8 cellular contexts compared by ENCODE assay signal in the genomic region with DNA sequence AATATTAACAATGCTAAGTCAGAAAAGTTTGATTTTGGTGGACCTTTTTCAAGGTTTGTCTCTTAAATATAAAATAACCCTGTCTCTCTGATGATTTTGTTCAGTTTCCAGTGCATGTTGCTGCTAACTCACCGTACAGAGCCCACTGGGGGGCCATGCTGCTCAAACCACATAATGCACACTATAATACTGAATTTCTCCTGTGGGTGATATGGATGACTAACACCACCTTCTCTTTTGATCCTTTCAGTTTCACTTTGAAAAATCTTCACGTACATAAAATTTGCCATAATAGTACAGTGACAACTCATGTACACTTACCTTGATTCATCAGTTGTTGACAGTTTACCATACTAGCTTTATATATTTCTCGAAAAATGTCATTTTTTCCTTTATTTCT.
DNase-seq lines count a peak whose midpoint lies in the region; ATAC-seq and TF ChIP-seq lines count a peak whose summit lies in the region.
"Had no signal": no experiment of that assay in that cellular context is flagged by ENCODE, and none has a peak within 500 bp of the region (broad histone marks: within the 10 kb centered on the region; RNA-seq: fewer than 3 reads in every experiment).

No MANE protein-coding gene starts in this region.

- POLR2A ChIA-PET in activated CD8-positive, alpha-beta T cell treated with anti-CD3 and anti-CD28 coated beads for 36 hours (lab: Charles Lee), result no interaction called here

- H3K27me3 Mint-ChIP-seq in activated CD8-positive, alpha-beta T cell treated with anti-CD3 and anti-CD28 coated beads for 36 hours, result no peaks in the 10 kb centered on the region

- H3K36me3 Mint-ChIP-seq in activated CD8-positive, alpha-beta T cell treated with anti-CD3 and anti-CD28 coated beads for 36 hours (ENCODE audit: low read depth), result no peaks in the 10 kb centered on the region

- intact Hi-C loops in activated CD8-positive, alpha-beta T cell treated with anti-CD3 and anti-CD28 coated beads for 36 hours (cut with micrococcal nuclease), result no loop called here
- intact Hi-C loops in lower lobe of right lung (cut with DNase I), result no loop called here

- H3K27me3 ChIP-seq in right atrium auricular region (no peaks in the 10 kb centered on the region), lower lobe of right lung (ENCODE audit: low read depth) (no peaks in the 10 kb centered on the region)
- H3K27me3 ChIP-seq: hepatocyte had no signal

- no peaks in the 10 kb centered on the region for H3K9me3 Mint-ChIP-seq in activated CD8-positive, alpha-beta T cell treated with anti-CD3 and anti-CD28 coated beads for 36 hours

- H3K36me3 ChIP-seq in right atrium auricular region (no peaks in the 10 kb centered on the region), lower lobe of right lung (no peaks in the 10 kb centered on the region)

- CTCF ChIA-PET in activated CD8-positive, alpha-beta T cell treated with anti-CD3 and anti-CD28 coated beads for 36 hours (lab: Charles Lee), result no interaction called here

- H3K9me3 ChIP-seq in right atrium auricular region (no peaks in the 10 kb centered on the region), lower lobe of right lung (no peaks in the 10 kb centered on the region)

- peak overlapping the region; percentile 42 for H3K4me3 Mint-ChIP-seq in activated CD8-positive, alpha-beta T cell treated with anti-CD3 and anti-CD28 coated beads for 36 hours

- peaks cover 12% of the 10 kb centered on the region for H3K4me1 Mint-ChIP-seq in activated CD8-positive, alpha-beta T cell treated with anti-CD3 and anti-CD28 coated beads for 36 hours (ENCODE audit: low read depth)

- no peak for TF ChIP-seq CTCF in activated CD8-positive, alpha-beta T cell treated with anti-CD3 and anti-CD28 coated beads for 36 hours (IDR thresholded peaks at IDR 0.05)
- no peak for TF ChIP-seq CTCF in right atrium auricular region (IDR thresholded peaks at IDR 0.05)
- TF ChIP-seq CTCF in lower lobe of right lung (IDR thresholded peaks at IDR 0.05), result no peak

- H3K27ac ChIP-seq in right atrium auricular region (no peak overlapping the region), lower lobe of right lung (no peak overlapping the region)
- H3K27ac ChIP-seq: hepatocyte had no signal

- ATAC-seq in GM19328 (IDR thresholded peaks at IDR 0.05; ENCODE audit: unreplicated experiment), result peak; percentile 85
- ATAC-seq in HG03097 (IDR thresholded peaks at IDR 0.05; ENCODE audit: low FRiP score, unreplicated experiment), result peak; percentile 91
- peak; percentile 99 for ATAC-seq in activated CD8-positive, alpha-beta T cell treated with anti-CD3 and anti-CD28 coated beads for 36 hours
- no peak for ATAC-seq in lower lobe of right lung
- ATAC-seq in GM19023 (IDR thresholded peaks at IDR 0.05; ENCODE audit: unreplicated experiment), result no peak

- H3K4me3 ChIP-seq in right atrium auricular region (no peak overlapping the region), lower lobe of right lung (no peak overlapping the region)
- H3K4me3 ChIP-seq: hepatocyte had no signal

- H3K4me1 ChIP-seq in right atrium auricular region (no peaks in the 10 kb centered on the region), lower lobe of right lung (no peaks in the 10 kb centered on the region)

- DNase-seq in activated CD8-positive, alpha-beta T cell treated with anti-CD3 and anti-CD28 coated beads for 36 hours, result peak; percentile 55
- peak; percentile 26 for DNase-seq in stimulated activated CD4-positive, alpha-beta T cell treated with anti-CD3 and anti-CD28 coated beads, Interleukin-15, amount 100 ng/mL, for 24 hours
- DNase-seq in right atrium auricular region (ENCODE audit: low spot score), result no peak
- DNase-seq in lower lobe of right lung, result no peak

- H3K27ac Mint-ChIP-seq in activated CD8-positive, alpha-beta T cell treated with anti-CD3 and anti-CD28 coated beads for 36 hours, result peak overlapping the region; percentile 25

Comparison
In these comparisons a context has a peak if more than half of its experiments do, and no peak if none do; other contexts are left out.
1. ATAC-seq: peak in GM19328 (single experiment), HG03097 (single experiment) and activated CD8-positive, alpha-beta T cell treated with anti-CD3 and anti-CD28 coated beads for 36 hours (single experiment); none in lower lobe of right lung (0 of 2) and GM19023 (single experiment).
2. DNase-seq: peak in activated CD8-positive, alpha-beta T cell treated with anti-CD3 and anti-CD28 coated beads for 36 hours (single experiment) and stimulated activated CD4-positive, alpha-beta T cell treated with anti-CD3 and anti-CD28 coated beads, Interleukin-15, amount 100 ng/mL, for 24 hours (single experiment); none in right atrium auricular region (single experiment) and lower lobe of right lung (single experiment).